Comparison of ENCODE assay signal across 1 cellular context in the genomic region with DNA sequence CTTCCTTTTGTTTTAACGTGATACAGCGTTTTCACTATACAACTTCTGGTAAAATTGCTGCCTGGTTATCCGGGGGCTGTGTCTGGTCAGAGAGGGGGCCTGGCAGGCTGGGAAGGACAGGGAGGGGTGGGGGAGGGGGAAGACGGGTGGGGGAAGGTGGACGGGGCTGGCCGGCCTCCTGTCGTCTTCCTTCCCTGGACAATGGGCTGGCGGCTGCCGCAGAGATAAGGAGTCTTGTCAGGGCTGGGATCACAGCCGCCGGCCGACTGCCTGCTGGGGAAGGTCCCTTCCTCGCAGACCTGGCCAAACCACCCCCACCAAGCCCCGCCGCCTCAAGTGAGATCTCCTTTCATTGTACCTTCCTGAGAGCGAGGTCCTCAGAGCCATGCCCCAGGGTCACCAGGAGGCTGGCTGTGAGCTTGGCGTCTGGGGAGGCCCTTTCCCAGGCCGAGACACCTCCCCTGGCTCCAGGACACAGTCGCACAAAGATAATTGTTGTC.
A peak's percentile ranks its signal among the peaks of the same experiment; 100 is the strongest.
TF ChIP-seq lines count a peak whose summit lies in the region.

No MANE protein-coding gene starts in this region.

TF ChIP-seq in K562, 482 proteins besides CTCF, POLR2A, EP300 and RAD21 (continues in another document):
- peak in 1 of 2 experiments; percentile 66; a peak in 2 of 4 replicates for TF ChIP-seq ETV6 (IDR thresholded peaks at IDR 0.05; ENCODE audit: borderline replicate concordance in 1 of 2, low read depth in 2 of 2, low read length in 1 of 2)
- no peak for TF ChIP-seq ETV6 (CRISPR knock-in tag; IDR thresholded peaks at IDR 0.05; ENCODE audit: borderline replicate concordance)
- TF ChIP-seq MTA3 (IDR thresholded peaks at IDR 0.05; ENCODE audit: borderline replicate concordance) = peak; percentile 61; the same call in 1 of the 2 replicates
- TF ChIP-seq CHD2 (IDR thresholded peaks at IDR 0.05; ENCODE audit: low read depth, low read length) = peak; percentile 10; the same call in 1 of the 2 replicates
- peak; percentile 52; the same call in 1 of the 2 replicates for TF ChIP-seq ZBTB7A (IDR thresholded peaks at IDR 0.05; ENCODE audit: borderline replicate concordance, control insufficient read depth, low read depth, low read length)
- TF ChIP-seq, protein P1, sequence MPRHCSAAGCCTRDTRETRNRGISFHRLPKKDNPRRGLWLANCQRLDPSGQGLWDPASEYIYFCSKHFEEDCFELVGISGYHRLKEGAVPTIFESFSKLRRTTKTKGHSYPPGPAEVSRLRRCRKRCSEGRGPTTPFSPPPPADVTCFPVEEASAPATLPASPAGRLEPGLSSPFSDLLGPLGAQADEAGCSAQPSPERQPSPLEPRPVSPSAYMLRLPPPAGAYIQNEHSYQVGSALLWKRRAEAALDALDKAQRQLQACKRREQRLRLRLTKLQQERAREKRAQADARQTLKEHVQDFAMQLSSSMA (CRISPR knock-in tag; IDR thresholded peaks at IDR 0.05) = no peak
- no peak for TF ChIP-seq SMAD2 (IDR thresholded peaks at IDR 0.05; ENCODE audit: low read depth, low read length)
- TF ChIP-seq, protein P2, sequence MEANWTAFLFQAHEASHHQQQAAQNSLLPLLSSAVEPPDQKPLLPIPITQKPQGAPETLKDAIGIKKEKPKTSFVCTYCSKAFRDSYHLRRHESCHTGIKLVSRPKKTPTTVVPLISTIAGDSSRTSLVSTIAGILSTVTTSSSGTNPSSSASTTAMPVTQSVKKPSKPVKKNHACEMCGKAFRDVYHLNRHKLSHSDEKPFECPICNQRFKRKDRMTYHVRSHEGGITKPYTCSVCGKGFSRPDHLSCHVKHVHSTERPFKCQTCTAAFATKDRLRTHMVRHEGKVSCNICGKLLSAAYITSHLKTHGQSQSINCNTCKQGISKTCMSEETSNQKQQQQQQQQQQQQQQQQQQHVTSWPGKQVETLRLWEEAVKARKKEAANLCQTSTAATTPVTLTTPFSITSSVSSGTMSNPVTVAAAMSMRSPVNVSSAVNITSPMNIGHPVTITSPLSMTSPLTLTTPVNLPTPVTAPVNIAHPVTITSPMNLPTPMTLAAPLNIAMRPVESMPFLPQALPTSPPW (CRISPR knock-in tag; IDR thresholded peaks at IDR 0.05) = peak; percentile 87
- no peak; a peak in 1 of 4 replicates for TF ChIP-seq FOXA3 (CRISPR knock-in tag; conservative IDR thresholded peaks at IDR 0.05 in 1 of 2, IDR thresholded peaks at IDR 0.05 in 1 of 2)
- TF ChIP-seq SP2 (IDR thresholded peaks at IDR 0.05; ENCODE audit: extremely low read depth, low read depth, low read length, poor library complexity, severe bottlenecking) = no peak
- no peak for TF ChIP-seq TFAM (CRISPR knock-in tag; conservative IDR thresholded peaks at IDR 0.05)
- TF ChIP-seq, protein P3, sequence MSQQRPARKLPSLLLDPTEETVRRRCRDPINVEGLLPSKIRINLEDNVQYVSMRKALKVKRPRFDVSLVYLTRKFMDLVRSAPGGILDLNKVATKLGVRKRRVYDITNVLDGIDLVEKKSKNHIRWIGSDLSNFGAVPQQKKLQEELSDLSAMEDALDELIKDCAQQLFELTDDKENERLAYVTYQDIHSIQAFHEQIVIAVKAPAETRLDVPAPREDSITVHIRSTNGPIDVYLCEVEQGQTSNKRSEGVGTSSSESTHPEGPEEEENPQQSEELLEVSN (IDR thresholded peaks at IDR 0.05; ENCODE audit: borderline replicate concordance in 1 of 2, extremely low read depth in 1 of 2, insufficient read depth in 1 of 2, insufficient read length in 1 of 2, low read depth in 1 of 2, low read length in 1 of 2, poor library complexity in 1 of 2, severe bottlenecking in 1 of 2) = peak in 1 of 2 experiments; percentile 20
- TF ChIP-seq, protein P4, sequence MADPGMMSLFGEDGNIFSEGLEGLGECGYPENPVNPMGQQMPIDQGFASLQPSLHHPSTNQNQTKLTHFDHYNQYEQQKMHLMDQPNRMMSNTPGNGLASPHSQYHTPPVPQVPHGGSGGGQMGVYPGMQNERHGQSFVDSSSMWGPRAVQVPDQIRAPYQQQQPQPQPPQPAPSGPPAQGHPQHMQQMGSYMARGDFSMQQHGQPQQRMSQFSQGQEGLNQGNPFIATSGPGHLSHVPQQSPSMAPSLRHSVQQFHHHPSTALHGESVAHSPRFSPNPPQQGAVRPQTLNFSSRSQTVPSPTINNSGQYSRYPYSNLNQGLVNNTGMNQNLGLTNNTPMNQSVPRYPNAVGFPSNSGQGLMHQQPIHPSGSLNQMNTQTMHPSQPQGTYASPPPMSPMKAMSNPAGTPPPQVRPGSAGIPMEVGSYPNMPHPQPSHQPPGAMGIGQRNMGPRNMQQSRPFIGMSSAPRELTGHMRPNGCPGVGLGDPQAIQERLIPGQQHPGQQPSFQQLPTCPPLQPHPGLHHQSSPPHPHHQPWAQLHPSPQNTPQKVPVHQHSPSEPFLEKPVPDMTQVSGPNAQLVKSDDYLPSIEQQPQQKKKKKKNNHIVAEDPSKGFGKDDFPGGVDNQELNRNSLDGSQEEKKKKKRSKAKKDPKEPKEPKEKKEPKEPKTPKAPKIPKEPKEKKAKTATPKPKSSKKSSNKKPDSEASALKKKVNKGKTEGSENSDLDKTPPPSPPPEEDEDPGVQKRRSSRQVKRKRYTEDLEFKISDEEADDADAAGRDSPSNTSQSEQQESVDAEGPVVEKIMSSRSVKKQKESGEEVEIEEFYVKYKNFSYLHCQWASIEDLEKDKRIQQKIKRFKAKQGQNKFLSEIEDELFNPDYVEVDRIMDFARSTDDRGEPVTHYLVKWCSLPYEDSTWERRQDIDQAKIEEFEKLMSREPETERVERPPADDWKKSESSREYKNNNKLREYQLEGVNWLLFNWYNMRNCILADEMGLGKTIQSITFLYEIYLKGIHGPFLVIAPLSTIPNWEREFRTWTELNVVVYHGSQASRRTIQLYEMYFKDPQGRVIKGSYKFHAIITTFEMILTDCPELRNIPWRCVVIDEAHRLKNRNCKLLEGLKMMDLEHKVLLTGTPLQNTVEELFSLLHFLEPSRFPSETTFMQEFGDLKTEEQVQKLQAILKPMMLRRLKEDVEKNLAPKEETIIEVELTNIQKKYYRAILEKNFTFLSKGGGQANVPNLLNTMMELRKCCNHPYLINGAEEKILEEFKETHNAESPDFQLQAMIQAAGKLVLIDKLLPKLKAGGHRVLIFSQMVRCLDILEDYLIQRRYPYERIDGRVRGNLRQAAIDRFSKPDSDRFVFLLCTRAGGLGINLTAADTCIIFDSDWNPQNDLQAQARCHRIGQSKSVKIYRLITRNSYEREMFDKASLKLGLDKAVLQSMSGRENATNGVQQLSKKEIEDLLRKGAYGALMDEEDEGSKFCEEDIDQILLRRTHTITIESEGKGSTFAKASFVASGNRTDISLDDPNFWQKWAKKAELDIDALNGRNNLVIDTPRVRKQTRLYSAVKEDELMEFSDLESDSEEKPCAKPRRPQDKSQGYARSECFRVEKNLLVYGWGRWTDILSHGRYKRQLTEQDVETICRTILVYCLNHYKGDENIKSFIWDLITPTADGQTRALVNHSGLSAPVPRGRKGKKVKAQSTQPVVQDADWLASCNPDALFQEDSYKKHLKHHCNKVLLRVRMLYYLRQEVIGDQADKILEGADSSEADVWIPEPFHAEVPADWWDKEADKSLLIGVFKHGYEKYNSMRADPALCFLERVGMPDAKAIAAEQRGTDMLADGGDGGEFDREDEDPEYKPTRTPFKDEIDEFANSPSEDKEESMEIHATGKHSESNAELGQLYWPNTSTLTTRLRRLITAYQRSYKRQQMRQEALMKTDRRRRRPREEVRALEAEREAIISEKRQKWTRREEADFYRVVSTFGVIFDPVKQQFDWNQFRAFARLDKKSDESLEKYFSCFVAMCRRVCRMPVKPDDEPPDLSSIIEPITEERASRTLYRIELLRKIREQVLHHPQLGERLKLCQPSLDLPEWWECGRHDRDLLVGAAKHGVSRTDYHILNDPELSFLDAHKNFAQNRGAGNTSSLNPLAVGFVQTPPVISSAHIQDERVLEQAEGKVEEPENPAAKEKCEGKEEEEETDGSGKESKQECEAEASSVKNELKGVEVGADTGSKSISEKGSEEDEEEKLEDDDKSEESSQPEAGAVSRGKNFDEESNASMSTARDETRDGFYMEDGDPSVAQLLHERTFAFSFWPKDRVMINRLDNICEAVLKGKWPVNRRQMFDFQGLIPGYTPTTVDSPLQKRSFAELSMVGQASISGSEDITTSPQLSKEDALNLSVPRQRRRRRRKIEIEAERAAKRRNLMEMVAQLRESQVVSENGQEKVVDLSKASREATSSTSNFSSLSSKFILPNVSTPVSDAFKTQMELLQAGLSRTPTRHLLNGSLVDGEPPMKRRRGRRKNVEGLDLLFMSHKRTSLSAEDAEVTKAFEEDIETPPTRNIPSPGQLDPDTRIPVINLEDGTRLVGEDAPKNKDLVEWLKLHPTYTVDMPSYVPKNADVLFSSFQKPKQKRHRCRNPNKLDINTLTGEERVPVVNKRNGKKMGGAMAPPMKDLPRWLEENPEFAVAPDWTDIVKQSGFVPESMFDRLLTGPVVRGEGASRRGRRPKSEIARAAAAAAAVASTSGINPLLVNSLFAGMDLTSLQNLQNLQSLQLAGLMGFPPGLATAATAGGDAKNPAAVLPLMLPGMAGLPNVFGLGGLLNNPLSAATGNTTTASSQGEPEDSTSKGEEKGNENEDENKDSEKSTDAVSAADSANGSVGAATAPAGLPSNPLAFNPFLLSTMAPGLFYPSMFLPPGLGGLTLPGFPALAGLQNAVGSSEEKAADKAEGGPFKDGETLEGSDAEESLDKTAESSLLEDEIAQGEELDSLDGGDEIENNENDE (IDR thresholded peaks at IDR 0.05; ENCODE audit: low read depth, low read length) = no peak
- no peak for TF ChIP-seq SMAD3 (CRISPR knock-in tag; conservative IDR thresholded peaks at IDR 0.05)
- TF ChIP-seq, protein P5, sequence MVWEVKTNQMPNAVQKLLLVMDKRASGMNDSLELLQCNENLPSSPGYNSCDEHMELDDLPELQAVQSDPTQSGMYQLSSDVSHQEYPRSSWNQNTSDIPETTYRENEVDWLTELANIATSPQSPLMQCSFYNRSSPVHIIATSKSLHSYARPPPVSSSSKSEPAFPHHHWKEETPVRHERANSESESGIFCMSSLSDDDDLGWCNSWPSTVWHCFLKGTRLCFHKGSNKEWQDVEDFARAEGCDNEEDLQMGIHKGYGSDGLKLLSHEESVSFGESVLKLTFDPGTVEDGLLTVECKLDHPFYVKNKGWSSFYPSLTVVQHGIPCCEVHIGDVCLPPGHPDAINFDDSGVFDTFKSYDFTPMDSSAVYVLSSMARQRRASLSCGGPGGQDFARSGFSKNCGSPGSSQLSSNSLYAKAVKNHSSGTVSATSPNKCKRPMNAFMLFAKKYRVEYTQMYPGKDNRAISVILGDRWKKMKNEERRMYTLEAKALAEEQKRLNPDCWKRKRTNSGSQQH (CRISPR knock-in tag; IDR thresholded peaks at IDR 0.05) = 0 out of 2 replicates have a peak, but pooled peaks have one; percentile 34
- TF ChIP-seq, protein P6, sequence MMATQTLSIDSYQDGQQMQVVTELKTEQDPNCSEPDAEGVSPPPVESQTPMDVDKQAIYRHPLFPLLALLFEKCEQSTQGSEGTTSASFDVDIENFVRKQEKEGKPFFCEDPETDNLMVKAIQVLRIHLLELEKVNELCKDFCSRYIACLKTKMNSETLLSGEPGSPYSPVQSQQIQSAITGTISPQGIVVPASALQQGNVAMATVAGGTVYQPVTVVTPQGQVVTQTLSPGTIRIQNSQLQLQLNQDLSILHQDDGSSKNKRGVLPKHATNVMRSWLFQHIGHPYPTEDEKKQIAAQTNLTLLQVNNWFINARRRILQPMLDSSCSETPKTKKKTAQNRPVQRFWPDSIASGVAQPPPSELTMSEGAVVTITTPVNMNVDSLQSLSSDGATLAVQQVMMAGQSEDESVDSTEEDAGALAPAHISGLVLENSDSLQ (IDR thresholded peaks at IDR 0.05) = peak; percentile 39
- no peak for TF ChIP-seq NFE2 (IDR thresholded peaks at IDR 0.05; ENCODE audit: low read depth)
- peak; percentile 27; the same call in 1 of the 2 replicates for TF ChIP-seq STAT5A (IDR thresholded peaks at IDR 0.05; ENCODE audit: borderline replicate concordance, low read length)
- TF ChIP-seq ARID1B (IDR thresholded peaks at IDR 0.05) = peak; percentile 59
- peak; percentile 79 for TF ChIP-seq ZFX (CRISPR knock-in tag; IDR thresholded peaks at IDR 0.05)
- no peak for TF ChIP-seq PHF20 (IDR thresholded peaks at IDR 0.05; ENCODE audit: partially characterized antibody)
- TF ChIP-seq MYC (IDR thresholded peaks at IDR 0.05; ENCODE audit: low read depth, low read length) = peak; percentile 57; the same call in 1 of the 2 replicates
- no peak for TF ChIP-seq MYC (CRISPR knock-in tag; IDR thresholded peaks at IDR 0.05; ENCODE audit: borderline replicate concordance, low read depth)
- peak; percentile 64 for TF ChIP-seq BHLHE40 (IDR thresholded peaks at IDR 0.05; ENCODE audit: low read length)
- TF ChIP-seq HNRNPLL (IDR thresholded peaks at IDR 0.05; ENCODE audit: low read depth, low read length, poor library complexity, severe bottlenecking) = no peak
- TF ChIP-seq, protein P7, sequence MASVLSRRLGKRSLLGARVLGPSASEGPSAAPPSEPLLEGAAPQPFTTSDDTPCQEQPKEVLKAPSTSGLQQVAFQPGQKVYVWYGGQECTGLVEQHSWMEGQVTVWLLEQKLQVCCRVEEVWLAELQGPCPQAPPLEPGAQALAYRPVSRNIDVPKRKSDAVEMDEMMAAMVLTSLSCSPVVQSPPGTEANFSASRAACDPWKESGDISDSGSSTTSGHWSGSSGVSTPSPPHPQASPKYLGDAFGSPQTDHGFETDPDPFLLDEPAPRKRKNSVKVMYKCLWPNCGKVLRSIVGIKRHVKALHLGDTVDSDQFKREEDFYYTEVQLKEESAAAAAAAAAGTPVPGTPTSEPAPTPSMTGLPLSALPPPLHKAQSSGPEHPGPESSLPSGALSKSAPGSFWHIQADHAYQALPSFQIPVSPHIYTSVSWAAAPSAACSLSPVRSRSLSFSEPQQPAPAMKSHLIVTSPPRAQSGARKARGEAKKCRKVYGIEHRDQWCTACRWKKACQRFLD (CRISPR knock-in tag; IDR thresholded peaks at IDR 0.05) = peak; percentile 19; the same call in 1 of the 2 replicates
- TF ChIP-seq HMG20A (CRISPR knock-in tag; conservative IDR thresholded peaks at IDR 0.05) = no peak
- TF ChIP-seq, protein P8, sequence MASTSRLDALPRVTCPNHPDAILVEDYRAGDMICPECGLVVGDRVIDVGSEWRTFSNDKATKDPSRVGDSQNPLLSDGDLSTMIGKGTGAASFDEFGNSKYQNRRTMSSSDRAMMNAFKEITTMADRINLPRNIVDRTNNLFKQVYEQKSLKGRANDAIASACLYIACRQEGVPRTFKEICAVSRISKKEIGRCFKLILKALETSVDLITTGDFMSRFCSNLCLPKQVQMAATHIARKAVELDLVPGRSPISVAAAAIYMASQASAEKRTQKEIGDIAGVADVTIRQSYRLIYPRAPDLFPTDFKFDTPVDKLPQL (IDR thresholded peaks at IDR 0.05; ENCODE audit: extremely low read depth, insufficient read length) = no peak
- no peak for TF ChIP-seq ZNF79 (CRISPR knock-in tag; IDR thresholded peaks at IDR 0.05; ENCODE audit: low read depth)
- TF ChIP-seq MAFK (IDR thresholded peaks at IDR 0.05; ENCODE audit: low read length) = no peak
- peak; percentile 50; the same call in 1 of the 2 replicates for TF ChIP-seq SUPT5H (IDR thresholded peaks at IDR 0.05)
